Comparison of ENCODE assay signal across 1 cellular context in genomic region chr17:75087558-75088453, GRCh38.
TF ChIP-seq lines count a peak whose summit lies in the region.

Gene SLC16A5 (plus strand): TSS chr17:75087954. CDS start chr17:75093637, 5,683 bp downstream.

TF ChIP-seq in GM23338, 12 proteins besides CTCF, POLR2A, EP300 and RAD21 (continued from another document):
- no peak for TF ChIP-seq REST (IDR thresholded peaks at IDR 0.05; ENCODE audit: unreplicated experiment)
- peak; percentile 79; the same call in 1 of the 2 replicates for TF ChIP-seq POLR2AphosphoS5 (IDR thresholded peaks at IDR 0.05; ENCODE audit: low read depth)
- TF ChIP-seq EZH2 (IDR thresholded peaks at IDR 0.05; ENCODE audit: low read depth, unreplicated experiment), result no peak
- no peak for TF ChIP-seq STAT1 (IDR thresholded peaks at IDR 0.05; ENCODE audit: unreplicated experiment)
- no peak for TF ChIP-seq CREB1 (CRISPR knock-in tag; IDR thresholded peaks at IDR 0.05; ENCODE audit: low read depth)
